2 cellular contexts compared by ENCODE assay signal in genomic region chr1:183622013-183622412, GRCh38.
A peak's percentile ranks its signal among the peaks of the same experiment; 100 is the strongest.
TF ChIP-seq lines count a peak whose summit lies in the region.

No MANE protein-coding gene starts in this region.

TF ChIP-seq in GM12878, 131 proteins besides CTCF, POLR2A, EP300 and RAD21:
- TF ChIP-seq ETV6 (conservative IDR thresholded peaks at IDR 0.05 in 1 of 2, IDR thresholded peaks at IDR 0.05 in 1 of 2; ENCODE audit: borderline replicate concordance in 1 of 2, low read depth in 1 of 2) (no peak), SPI1 (IDR thresholded peaks at IDR 0.05; ENCODE audit: borderline replicate concordance, insufficient read depth, low read depth, low read length) (peak; percentile 23; the same call in 1 of the 2 replicates)
TF ChIP-seq in GM12878: peak in this region for 1.

TF ChIP-seq in SK-N-SH, 30 proteins besides CTCF, POLR2A, EP300 and RAD21:
- TF ChIP-seq FOXJ3 (CRISPR knock-in tag; IDR thresholded peaks at IDR 0.05) (no peak), ELF1 (IDR thresholded peaks at IDR 0.05) (no peak), MXI1 (IDR thresholded peaks at IDR 0.05; ENCODE audit: low read depth, low read length) (no peak), CHD2 (IDR thresholded peaks at IDR 0.05; ENCODE audit: low read length, partially characterized antibody) (no peak), JUND (IDR thresholded peaks at IDR 0.05) (no peak), SMC3 (IDR thresholded peaks at IDR 0.05; ENCODE audit: low read depth, low read length) (no peak), RCOR1 (IDR thresholded peaks at IDR 0.05; ENCODE audit: low read length) (no peak), MEF2A (IDR thresholded peaks at IDR 0.05; ENCODE audit: borderline replicate concordance, low read depth) (no peak), FOXM1 (IDR thresholded peaks at IDR 0.05; ENCODE audit: low read depth) (no peak), IRF3 (IDR thresholded peaks at IDR 0.05; ENCODE audit: low read depth, low read length) (no peak), RFX5 (IDR thresholded peaks at IDR 0.05; ENCODE audit: low read length) (no peak), SIN3A (IDR thresholded peaks at IDR 0.05; ENCODE audit: borderline replicate concordance, low read depth, low read length) (no peak), POLR2AphosphoS5 (IDR thresholded peaks at IDR 0.05; ENCODE audit: low read depth, low read length) (no peak), GABPA (IDR thresholded peaks at IDR 0.05; ENCODE audit: low read depth) (no peak), USF2 (IDR thresholded peaks at IDR 0.05; ENCODE audit: borderline replicate concordance, low read depth, low read length) (no peak), NRF1 (IDR thresholded peaks at IDR 0.05; ENCODE audit: low read depth, low read length) (no peak)
- TF ChIP-seq, protein P1, sequence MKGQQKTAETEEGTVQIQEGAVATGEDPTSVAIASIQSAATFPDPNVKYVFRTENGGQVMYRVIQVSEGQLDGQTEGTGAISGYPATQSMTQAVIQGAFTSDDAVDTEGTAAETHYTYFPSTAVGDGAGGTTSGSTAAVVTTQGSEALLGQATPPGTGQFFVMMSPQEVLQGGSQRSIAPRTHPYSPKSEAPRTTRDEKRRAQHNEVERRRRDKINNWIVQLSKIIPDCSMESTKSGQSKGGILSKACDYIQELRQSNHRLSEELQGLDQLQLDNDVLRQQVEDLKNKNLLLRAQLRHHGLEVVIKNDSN (IDR thresholded peaks at IDR 0.05; ENCODE audit: borderline replicate concordance, low read depth): no peak
- TF ChIP-seq, protein P2, sequence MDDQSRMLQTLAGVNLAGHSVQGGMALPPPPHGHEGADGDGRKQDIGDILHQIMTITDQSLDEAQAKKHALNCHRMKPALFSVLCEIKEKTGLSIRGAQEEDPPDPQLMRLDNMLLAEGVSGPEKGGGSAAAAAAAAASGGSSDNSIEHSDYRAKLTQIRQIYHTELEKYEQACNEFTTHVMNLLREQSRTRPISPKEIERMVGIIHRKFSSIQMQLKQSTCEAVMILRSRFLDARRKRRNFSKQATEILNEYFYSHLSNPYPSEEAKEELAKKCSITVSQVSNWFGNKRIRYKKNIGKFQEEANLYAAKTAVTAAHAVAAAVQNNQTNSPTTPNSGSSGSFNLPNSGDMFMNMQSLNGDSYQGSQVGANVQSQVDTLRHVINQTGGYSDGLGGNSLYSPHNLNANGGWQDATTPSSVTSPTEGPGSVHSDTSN (IDR thresholded peaks at IDR 0.05): no peak
